In the genomic region with DNA sequence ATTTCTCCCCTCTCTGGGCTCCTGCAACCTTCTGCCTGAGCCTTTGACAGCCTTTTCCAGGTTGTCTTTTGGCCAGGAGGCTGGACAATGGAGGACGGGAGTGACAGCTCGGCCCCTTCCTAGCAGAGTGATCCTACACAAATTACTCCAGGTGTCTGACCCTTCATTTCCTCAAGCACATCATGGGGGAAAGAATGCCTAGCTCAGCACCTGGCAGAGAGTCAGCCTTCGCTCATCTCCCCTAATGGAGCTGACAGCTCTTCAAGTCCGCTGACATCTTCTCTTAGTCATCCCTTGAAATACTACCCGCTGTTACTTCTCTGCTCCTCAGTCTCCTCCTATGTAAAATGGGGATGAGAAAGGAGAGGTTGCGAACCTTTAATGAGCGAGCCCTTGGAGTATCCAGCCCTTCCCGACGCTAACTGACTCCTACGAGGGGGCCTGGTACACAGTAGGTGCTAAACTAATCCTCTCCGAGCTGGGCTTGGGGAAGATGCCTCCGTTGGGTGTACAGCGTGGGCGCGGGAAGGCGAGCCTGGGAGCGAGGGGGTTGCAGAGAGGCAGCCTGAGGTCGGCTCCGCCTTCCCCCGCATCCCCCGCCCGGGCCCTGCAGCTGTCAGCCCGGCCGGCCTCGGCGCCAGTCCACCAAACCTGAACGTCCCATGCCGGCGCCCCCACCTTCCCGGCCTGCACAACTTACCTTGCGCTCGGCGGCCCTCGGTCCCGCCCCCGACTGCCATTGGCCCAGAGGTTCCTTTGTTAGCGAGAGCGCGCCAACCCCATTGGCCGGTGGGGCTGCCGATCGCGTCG, we compare ENCODE assay signal across 9 cellular contexts. TPM values are rescaled to one million over a fixed set of nuclear protein-coding genes. Genes with fewer than 3 reads are reported as not detected.
DNase-seq lines count a peak whose midpoint lies in the region; ATAC-seq, FAIRE-seq and TF ChIP-seq lines count a peak whose summit lies in the region.
"Had no signal": no experiment of that assay in that cellular context is flagged by ENCODE, and none has a peak within 500 bp of the region (broad histone marks: within the 10 kb centered on the region; RNA-seq: fewer than 3 reads in every experiment).

No MANE protein-coding gene starts in this region.

- BruUV-seq in HepG2 (replicated peaks; lab: Mats Ljungman, UMichigan): no TSS peak

- peaks cover 68% of the 10 kb centered on the region for H3K4me1 ChIP-seq in HepG2 (ENCODE audit: insufficient read depth, low read length)

- TF ChIP-seq POLR2A in HepG2 (IDR thresholded peaks at IDR 0.05; ENCODE audit: insufficient read depth in 1 of 2, low read depth in 2 of 2, low read length in 2 of 2): no peak

- WGBS in HepG2 (ENCODE audit: low lambda C conversion rate): 2% methylated on average over 13 of the region's 44 CpGs

- in situ Hi-C loops in HepG2 (cut with HindIII; ENCODE audit: extremely low pct_ligation_motif_present, low pct_unique_long_range_greater_than_20kb): no loop called here

- H3K9me3 Mint-ChIP-seq in dendritic cell treated with granulocyte-macrophage colony-stimulating factor and Interleukin-4, amounts not matched to agents 40 ng/mL and 50 ng/mL, for 4 days: no peaks in the 10 kb centered on the region

- peak overlapping the region; percentile 74 for H2AFZ ChIP-seq in HepG2 (ENCODE audit: low read length)

- 0 out of 2 replicates have a peak, but pooled peaks have one; percentile 11 for TF ChIP-seq CTCF in HepG2 (CRISPR knock-in tag; IDR thresholded peaks at IDR 0.05)

- peak overlapping the region; percentile 58 to 78 (median 72) for H3K4me3 ChIP-seq in HepG2 (replicated peaks in 1 of 3; ENCODE audit: insufficient read depth in 1 of 3, low read depth in 2 of 3, low read length in 3 of 3)

- peak; percentile 51 to 97 (median 92) for DNase-seq in C1 segment of cervical spinal cord (lab: John Stamatoyannopoulos, UW)
- DNase-seq in NCI-H526 treated with DMSO at 0.1 percent for 48 hours (lab: John Stamatoyannopoulos, UW): peak; percentile 87
- DNase-seq in activated CD4-positive, alpha-beta T cell treated with anti-CD3 and anti-CD28 coated beads, Interleukin-2, amount 50 U/mL, for 1 hour: peak; percentile 96
- DNase-seq in HepG2 (ENCODE audit: low spot score): peak; percentile 95
- peak; percentile 97 for DNase-seq in stimulated activated CD4-positive, alpha-beta T cell treated with anti-CD3 and anti-CD28 coated beads, Interleukin-2, amount 100 ng/mL, for 4 hours (ENCODE audit: low read depth)

- no peak for TF ChIP-seq RAD21 in HepG2 (CRISPR knock-in tag; IDR thresholded peaks at IDR 0.05)

- peaks cover 40% of the 10 kb centered on the region for H3K79me2 ChIP-seq in HepG2 (ENCODE audit: insufficient read depth, low read length)

- ATAC-seq in GM19395 (IDR thresholded peaks at IDR 0.05; ENCODE audit: unreplicated experiment) (peak; percentile 93), HG03521 (IDR thresholded peaks at IDR 0.05; ENCODE audit: unreplicated experiment) (peak; percentile 94), HepG2 (peak; percentile 95)

- H3K36me3 Mint-ChIP-seq in dendritic cell treated with granulocyte-macrophage colony-stimulating factor and Interleukin-4, amounts not matched to agents 40 ng/mL and 50 ng/mL, for 4 days (ENCODE audit: low read depth): no peaks in the 10 kb centered on the region

- peaks cover 49% of the 10 kb centered on the region for H3K4me1 Mint-ChIP-seq in dendritic cell treated with granulocyte-macrophage colony-stimulating factor and Interleukin-4, amounts not matched to agents 40 ng/mL and 50 ng/mL, for 4 days (ENCODE audit: low read depth)

- no peak overlapping the region for H3K27ac ChIP-seq in HepG2 (ENCODE audit: extremely low read length, insufficient read depth, low read length)

- intact Hi-C loops in dendritic cell treated with granulocyte-macrophage colony-stimulating factor and Interleukin-4, amounts not matched to agents 40 ng/mL and 50 ng/mL, for 4 days (cut with micrococcal nuclease): no loop called here
- intact Hi-C loops in HepG2 (cut with micrococcal nuclease; ENCODE audit: unreplicated experiment): loop anchor here (1.0 to 5.0 kb wide), 3 partner anchors 9 to 39 kb away; no protein-coding TSS in a partner anchor

- POLR2A ChIA-PET in HepG2 (lab: Yijun Ruan, JAX): interaction anchor here (0.7 to 4.9 kb wide), 7 partner anchors 10 to 1137 kb away, joined by 3 to 30 read pairs (median 4); a partner anchor contains a TSS

- peaks cover 12% of the 10 kb centered on the region; the same call in 1 of the 2 replicates for H4K20me1 ChIP-seq in HepG2 (ENCODE audit: insufficient read depth, low read length)

- peak overlapping the region; percentile 96 for H3K4me2 ChIP-seq in HepG2 (ENCODE audit: low read depth, low read length)

- CTCF ChIA-PET in HepG2 (lab: Yijun Ruan, JAX; ENCODE audit: low intra/inter-chr PET ratio, low total read pairs): no interaction called here

- no peaks in the 10 kb centered on the region for H3K36me3 ChIP-seq in HepG2 (replicated peaks in 1 of 2; ENCODE audit: control insufficient read depth in 1 of 2, insufficient read depth in 2 of 2, low read length in 2 of 2)

- TF ChIP-seq EP300 in HepG2 (IDR thresholded peaks at IDR 0.05; ENCODE audit: low read depth in 2 of 2, low read length in 2 of 2): no peak
- TF ChIP-seq EP300 in HepG2 (CRISPR knock-in tag; IDR thresholded peaks at IDR 0.05; ENCODE audit: borderline replicate concordance): no peak

- FAIRE-seq in HepG2 (lab: Jason Lieb, UNC): no peak
- FAIRE-seq: colon had no signal

- H3K27ac Mint-ChIP-seq in dendritic cell treated with granulocyte-macrophage colony-stimulating factor and Interleukin-4, amounts not matched to agents 40 ng/mL and 50 ng/mL, for 4 days: peak overlapping the region; percentile 14

- H3K9ac ChIP-seq in HepG2 (ENCODE audit: insufficient read depth, low read depth, low read length): peak overlapping the region; percentile 41; the same call in 1 of the 2 replicates

- peak overlapping the region; percentile 81 for H3K4me3 Mint-ChIP-seq in dendritic cell treated with granulocyte-macrophage colony-stimulating factor and Interleukin-4, amounts not matched to agents 40 ng/mL and 50 ng/mL, for 4 days

- H3K27me3 ChIP-seq in HepG2 (ENCODE audit: control insufficient read depth in 1 of 2, insufficient read depth in 2 of 2, low read length in 2 of 2): no peaks in the 10 kb centered on the region; a peak in 1 of 5 replicates

- peaks cover 29% of the 10 kb centered on the region for H3K27me3 Mint-ChIP-seq in dendritic cell treated with granulocyte-macrophage colony-stimulating factor and Interleukin-4, amounts not matched to agents 40 ng/mL and 50 ng/mL, for 4 days

- H3K9me3 ChIP-seq in HepG2 (ENCODE audit: low read length): no peaks in the 10 kb centered on the region

TF ChIP-seq in HepG2, 621 proteins besides CTCF, POLR2A, EP300 and RAD21 (continues in another document):
- TF ChIP-seq KDM4B (CRISPR knock-in tag; IDR thresholded peaks at IDR 0.05): 0 out of 2 replicates have a peak, but pooled peaks have one; percentile 47
- no peak for TF ChIP-seq ZNF263 (CRISPR knock-in tag; IDR thresholded peaks at IDR 0.05)
- no peak for TF ChIP-seq ZNF781 (CRISPR knock-in tag; IDR thresholded peaks at IDR 0.05; ENCODE audit: borderline replicate concordance, not compliant biosample characterization)
- TF ChIP-seq, protein P1, sequence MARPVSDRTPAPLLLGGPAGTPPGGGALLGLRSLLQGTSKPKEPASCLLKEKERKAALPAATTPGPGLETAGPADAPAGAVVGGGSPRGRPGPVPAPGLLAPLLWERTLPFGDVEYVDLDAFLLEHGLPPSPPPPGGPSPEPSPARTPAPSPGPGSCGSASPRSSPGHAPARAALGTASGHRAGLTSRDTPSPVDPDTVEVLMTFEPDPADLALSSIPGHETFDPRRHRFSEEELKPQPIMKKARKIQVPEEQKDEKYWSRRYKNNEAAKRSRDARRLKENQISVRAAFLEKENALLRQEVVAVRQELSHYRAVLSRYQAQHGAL (CRISPR knock-in tag; IDR thresholded peaks at IDR 0.05; ENCODE audit: not compliant biosample characterization): no peak
- TF ChIP-seq SP1 (IDR thresholded peaks at IDR 0.05): no peak
- peak; percentile 71 for TF ChIP-seq SP1 (CRISPR knock-in tag; IDR thresholded peaks at IDR 0.05)
- TF ChIP-seq ZNF501 (CRISPR knock-in tag; IDR thresholded peaks at IDR 0.05): 0 out of 2 replicates have a peak, but pooled peaks have one; percentile 43
- TF ChIP-seq, protein P2, sequence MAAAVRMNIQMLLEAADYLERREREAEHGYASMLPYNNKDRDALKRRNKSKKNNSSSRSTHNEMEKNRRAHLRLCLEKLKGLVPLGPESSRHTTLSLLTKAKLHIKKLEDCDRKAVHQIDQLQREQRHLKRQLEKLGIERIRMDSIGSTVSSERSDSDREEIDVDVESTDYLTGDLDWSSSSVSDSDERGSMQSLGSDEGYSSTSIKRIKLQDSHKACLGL (CRISPR knock-in tag; IDR thresholded peaks at IDR 0.05): peak; percentile 59; the same call in 1 of the 2 replicates
- no peak for TF ChIP-seq SMYD3 (CRISPR knock-in tag; IDR thresholded peaks at IDR 0.05)

RNA-seq across cellular contexts. Expression of a gene that starts 0.5 kb away (rescaled TPM):
- total RNA-seq in HepG2 (2016; rRNA removed; fragmentation: Illumina TruSeq; extraction: Trizol): 43.6 and 50.2 TPM in 2 replicates
- total RNA-seq in HepG2 (2016; cell fraction: cytosol; rRNA removed; fragmentation: Illumina TruSeq; extraction: Trizol; ENCODE audit: low read depth): 15.5 and 22.4 TPM in 2 replicates
- total RNA-seq in HepG2 (2016; cell fraction: insoluble cytoplasmic fraction; rRNA removed; fragmentation: Illumina TruSeq; extraction: Trizol): 35.4 and 49.2 TPM in 2 replicates
- 44.2 and 45.8 TPM in 2 replicates for total RNA-seq in HepG2 (2016; cell fraction: membrane; rRNA removed; fragmentation: Illumina TruSeq; extraction: Trizol)
- total RNA-seq in HepG2 (2016; cell fraction: nucleus; rRNA removed; fragmentation: Illumina TruSeq; extraction: Trizol): 44.0 and 52.2 TPM in 2 replicates
- polyA plus RNA-seq in HepG2 (2011; rRNA removed): 42.9 and 52.4 TPM in 2 replicates
- polyA plus RNA-seq in HepG2 (2011; cell fraction: cytosol; rRNA removed): 27.7 and 33.6 TPM in 2 replicates
- 64.4 and 73.7 TPM in 2 replicates for polyA plus RNA-seq in HepG2 (2011; cell fraction: nucleus; rRNA removed)
- polyA plus RNA-seq in HepG2 (2012): 45.3 and 47.7 TPM in 2 replicates
- polyA plus RNA-seq in HepG2 (2016; cell fraction: cytosol; fragmentation: Illumina TruSeq; extraction: Trizol; ENCODE audit: low read depth): 21.2 and 23.7 TPM in 2 replicates
- polyA plus RNA-seq in HepG2 (2016; cell fraction: insoluble cytoplasmic fraction; fragmentation: Illumina TruSeq; extraction: Trizol; ENCODE audit: low read depth): 54.0 and 64.3 TPM in 2 replicates
- polyA plus RNA-seq in HepG2 (2016; cell fraction: membrane; fragmentation: Illumina TruSeq; extraction: Trizol; ENCODE audit: low read depth): 40.8 and 46.7 TPM in 2 replicates
- polyA plus RNA-seq in HepG2 (2016; cell fraction: nucleus; fragmentation: Illumina TruSeq; extraction: Trizol; ENCODE audit: insufficient read depth, low read depth): 98.9 and 100 TPM in 2 replicates
- 85.4 and 275 TPM in 2 replicates for polyA minus RNA-seq in HepG2 (2011; rRNA and poly(A)+ RNA removed; ENCODE audit: low replicate concordance)
- 31.4 and 37.0 TPM in 2 replicates for polyA minus RNA-seq in HepG2 (2011; cell fraction: cytosol; rRNA and poly(A)+ RNA removed)
- polyA minus RNA-seq in HepG2 (2011; cell fraction: nucleus; rRNA and poly(A)+ RNA removed): 58.5 and 70.9 TPM in 2 replicates
